In the genomic region with DNA sequence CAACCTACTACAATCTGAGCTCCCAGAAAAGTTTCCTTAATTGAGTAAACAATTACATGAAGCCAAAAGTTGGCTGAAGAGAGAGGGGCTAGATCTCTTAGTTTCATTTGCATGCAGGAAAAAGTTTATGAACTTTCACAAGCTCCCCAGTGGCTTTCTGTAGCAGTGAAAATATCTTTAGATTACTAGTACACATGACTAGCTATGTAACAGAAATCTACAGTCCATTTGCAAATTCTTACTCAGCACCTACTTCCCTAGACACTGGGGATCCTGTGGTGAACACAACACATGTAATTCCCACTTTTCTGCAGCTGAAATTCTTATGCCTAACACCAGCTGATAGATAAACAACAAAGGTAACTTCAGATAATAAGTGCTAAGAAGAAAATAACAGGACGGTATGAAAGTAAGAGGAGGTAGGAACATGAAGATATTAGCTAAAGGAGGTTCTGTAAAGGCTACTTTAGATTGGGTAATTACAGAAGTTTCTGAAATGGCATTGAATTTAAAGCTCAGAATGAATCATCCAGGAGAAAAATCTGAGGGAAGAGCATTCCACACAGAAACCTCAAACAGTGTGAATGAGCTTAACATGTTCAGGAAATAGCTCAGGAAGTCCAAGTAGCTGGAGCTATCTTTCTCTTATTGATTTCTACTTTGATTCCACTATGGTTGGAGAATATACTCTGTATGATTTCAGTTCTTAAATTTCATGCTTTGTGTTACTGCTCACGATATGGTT, we compare ENCODE assay signal across 14 cellular contexts.
DNase-seq lines count a peak whose midpoint lies in the region; ATAC-seq and TF ChIP-seq lines count a peak whose summit lies in the region.
"Had no signal": no experiment of that assay in that cellular context is flagged by ENCODE, and none has a peak within 500 bp of the region (broad histone marks: within the 10 kb centered on the region; RNA-seq: fewer than 3 reads in every experiment).

No MANE protein-coding gene starts in this region.

- intact Hi-C loops in left lung (cut with DNase I) = no loop called here

- peaks cover 42% of the 10 kb centered on the region for H3K4me1 ChIP-seq in KMS-11 (ENCODE audit: low read depth, poor library complexity, severe bottlenecking)
- H3K4me1 ChIP-seq in left lung = peaks cover 8 to 19% of the 10 kb centered on the region in 2 donors

- ATAC-seq in left lung = peak; percentile 37
- no peak for ATAC-seq in GM18519 (IDR thresholded peaks at IDR 0.05; ENCODE audit: low FRiP score, unreplicated experiment)
- ATAC-seq in GM19328 (IDR thresholded peaks at IDR 0.05; ENCODE audit: unreplicated experiment) = no peak
- no peak for ATAC-seq in HG02884 (IDR thresholded peaks at IDR 0.05; ENCODE audit: unreplicated experiment)

- H3K27ac ChIP-seq in KMS-11 = no peak overlapping the region
- no peak overlapping the region for H3K27ac ChIP-seq in left lung
- H3K27ac ChIP-seq: uterus had no signal

- no peak overlapping the region for H3K4me3 Mint-ChIP-seq in glutamatergic neuron (ENCODE audit: unreplicated experiment)
- H3K4me3 Mint-ChIP-seq: activated CD4-positive, alpha-beta memory T cell treated with anti-CD3 and anti-CD28 coated beads, Interleukin-2, amount 10 ng/mL, durations not matched to agents 7 days and 5 days; CD4-positive, CD25-positive, alpha-beta regulatory T cell had no signal

- H4K20me1 ChIP-seq in KMS-11 (ENCODE audit: insufficient read depth) = no peaks in the 10 kb centered on the region

- no peaks in the 10 kb centered on the region for H3K9me3 ChIP-seq in left lung
- H3K9me3 ChIP-seq: uterus had no signal

- H3K27me3 ChIP-seq in KMS-11 (ENCODE audit: insufficient read depth, low read depth) = no peaks in the 10 kb centered on the region
- H3K27me3 ChIP-seq in left lung = no peaks in the 10 kb centered on the region
- H3K27me3 ChIP-seq: uterus had no signal

- H3K4me3 ChIP-seq in KMS-11 (IDR thresholded peaks at IDR 0.05; ENCODE audit: insufficient read depth, low read depth, low read length) = no peak overlapping the region
- H3K4me3 ChIP-seq in cardiac fibroblast (replicated peaks in 1 of 2; ENCODE audit: low read depth in 2 of 2, low read length in 2 of 2) = no peak overlapping the region
- H3K4me3 ChIP-seq in left lung = no peak overlapping the region
- H3K4me3 ChIP-seq: uterus had no signal

- no peaks in the 10 kb centered on the region for H3K27me3 Mint-ChIP-seq in glutamatergic neuron (ENCODE audit: unreplicated experiment)
- H3K27me3 Mint-ChIP-seq: activated CD4-positive, alpha-beta memory T cell treated with anti-CD3 and anti-CD28 coated beads, Interleukin-2, amount 10 ng/mL, durations not matched to agents 7 days and 5 days; CD4-positive, CD25-positive, alpha-beta regulatory T cell had no signal

- H3K27ac Mint-ChIP-seq in glutamatergic neuron (ENCODE audit: unreplicated experiment) = no peak overlapping the region
- H3K27ac Mint-ChIP-seq: activated CD4-positive, alpha-beta memory T cell treated with anti-CD3 and anti-CD28 coated beads, Interleukin-2, amount 10 ng/mL, durations not matched to agents 7 days and 5 days had no signal

- H3K36me3 Mint-ChIP-seq in glutamatergic neuron (ENCODE audit: unreplicated experiment) = no peaks in the 10 kb centered on the region
- H3K36me3 Mint-ChIP-seq: CD4-positive, CD25-positive, alpha-beta regulatory T cell had no signal

- no peaks in the 10 kb centered on the region for H3K79me2 ChIP-seq in KMS-11 (ENCODE audit: insufficient read depth, low read depth)

- TF ChIP-seq CTCF in KMS-11 (conservative IDR thresholded peaks at IDR 0.05; ENCODE audit: low read depth, low read length) = no peak
- no peak for TF ChIP-seq CTCF in cardiac fibroblast (IDR thresholded peaks at IDR 0.05; ENCODE audit: low read depth, low read length)
- no peak for TF ChIP-seq CTCF in left lung (IDR thresholded peaks at IDR 0.05)
- no peak for TF ChIP-seq CTCF in glutamatergic neuron (IDR thresholded peaks at IDR 0.05; ENCODE audit: partially characterized antibody, unreplicated experiment)

- peak overlapping the region; percentile 53 for H3K4me2 ChIP-seq in KMS-11

- no peaks in the 10 kb centered on the region for H3K9me3 Mint-ChIP-seq in glutamatergic neuron (ENCODE audit: unreplicated experiment)
- H3K9me3 Mint-ChIP-seq: activated CD4-positive, alpha-beta memory T cell treated with anti-CD3 and anti-CD28 coated beads, Interleukin-2, amount 10 ng/mL, durations not matched to agents 7 days and 5 days had no signal

- no peak overlapping the region for H3K9ac ChIP-seq in KMS-11

- H3K36me3 ChIP-seq in KMS-11 (ENCODE audit: insufficient read depth) (no peaks in the 10 kb centered on the region), left lung (no peaks in the 10 kb centered on the region)
- H3K36me3 ChIP-seq: uterus had no signal

- no peaks in the 10 kb centered on the region for H3K4me1 Mint-ChIP-seq in glutamatergic neuron (ENCODE audit: low read depth, unreplicated experiment)
- H3K4me1 Mint-ChIP-seq: activated CD4-positive, alpha-beta memory T cell treated with anti-CD3 and anti-CD28 coated beads, Interleukin-2, amount 10 ng/mL, durations not matched to agents 7 days and 5 days; CD4-positive, CD25-positive, alpha-beta regulatory T cell had no signal

- DNase-seq in Daoy (ENCODE audit: low read depth) (peak; percentile 41), cardiac fibroblast (ENCODE audit: low read depth in 2 of 2) (peak; percentile 57 to 77), left lung (no peak), glutamatergic neuron (no peak)
- DNase-seq: activated CD4-positive, alpha-beta memory T cell treated with anti-CD3 and anti-CD28 coated beads, Interleukin-2, amount 10 ng/mL, durations not matched to agents 7 days and 5 days; activated naive CD4-positive, alpha-beta T cell treated with Interleukin-2 at 50 U/mL for 16 hours; CD4-positive, CD25-positive, alpha-beta regulatory T cell; NCI-H1417 treated with DMSO at 0.1 percent for 48 hours; T-helper 1 cell; uterus had no signal

- H2AFZ ChIP-seq in KMS-11 (ENCODE audit: low read depth) = no peak overlapping the region

Comparison
In these comparisons a context has a peak if more than half of its experiments do, and no peak if none do; other contexts are left out.
1. DNase-seq: peak in Daoy (single experiment) and cardiac fibroblast (2 of 2); none in left lung (0 of 2) and glutamatergic neuron (single experiment).